ENCODE assay signal across 1 cellular context in genomic region chr4:78627966-78628678, GRCh38.
TF ChIP-seq lines count a peak whose summit lies in the region.

No MANE protein-coding gene starts in this region.

TF ChIP-seq in K562, 482 proteins besides CTCF, POLR2A, EP300 and RAD21 (continued from another document):
- TF ChIP-seq RERE (CRISPR knock-in tag; IDR thresholded peaks at IDR 0.05; ENCODE audit: borderline replicate concordance) (no peak), RBM25 (IDR thresholded peaks at IDR 0.05; ENCODE audit: low read depth, low read length, severe bottlenecking) (peak; percentile 57), C11orf30 (IDR thresholded peaks at IDR 0.05; ENCODE audit: low read depth) (peak; percentile 4; the same call in 1 of the 2 replicates), FOXP4 (CRISPR knock-in tag; IDR thresholded peaks at IDR 0.05; ENCODE audit: borderline replicate concordance) (no peak), ZNF197 (CRISPR knock-in tag; IDR thresholded peaks at IDR 0.05; ENCODE audit: low read depth) (no peak), TSC22D4 (tag; IDR thresholded peaks at IDR 0.05) (no peak), POLR3A (IDR thresholded peaks at IDR 0.05; ENCODE audit: borderline replicate concordance, extremely low read depth, insufficient read depth, insufficient read length) (no peak), ZFP30 (CRISPR knock-in tag; IDR thresholded peaks at IDR 0.05; ENCODE audit: borderline replicate concordance) (no peak), TCF7 (IDR thresholded peaks at IDR 0.05; ENCODE audit: borderline replicate concordance) (no peak), GTF2B (IDR thresholded peaks at IDR 0.05; ENCODE audit: extremely low read depth, insufficient read length) (no peak)
